24 cellular contexts compared by ENCODE assay signal in the genomic region with DNA sequence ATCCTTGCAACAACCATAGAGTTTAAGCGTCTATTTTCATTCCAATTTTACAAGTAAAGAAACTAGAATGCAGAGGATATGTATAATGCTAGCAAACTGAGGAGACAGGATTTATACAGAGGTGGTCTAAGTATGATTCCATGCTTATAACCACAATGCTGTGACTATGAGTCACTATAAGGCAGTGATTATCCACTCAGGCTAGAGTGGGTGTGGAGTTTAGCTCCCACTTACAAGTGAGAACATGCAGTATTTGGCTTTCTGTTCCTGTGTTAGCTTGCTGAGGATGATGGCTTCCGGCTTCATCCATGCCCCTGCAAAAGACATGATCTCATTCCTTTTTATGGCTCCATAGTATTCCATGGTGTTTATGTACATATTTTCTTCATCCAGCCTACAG. TPM values are rescaled to one million over a fixed set of nuclear protein-coding genes. Genes with fewer than 3 reads are reported as not detected.
A peak's percentile ranks its signal among the peaks of the same experiment; 100 is the strongest.
DNase-seq lines count a peak whose midpoint lies in the region; FAIRE-seq and TF ChIP-seq lines count a peak whose summit lies in the region.
"Had no signal": no experiment of that assay in that cellular context is flagged by ENCODE, and none has a peak within 500 bp of the region (broad histone marks: within the 10 kb centered on the region; RNA-seq: fewer than 3 reads in every experiment).

No MANE protein-coding gene starts in this region.

- H3K4me2 ChIP-seq in GM23248 (ENCODE audit: unreplicated experiment), result no peak overlapping the region
- no peak overlapping the region for H3K4me2 ChIP-seq in endothelial cell of umbilical vein (ENCODE audit: insufficient read depth, low read length)
- H3K4me2 ChIP-seq: neural progenitor cell had no signal

- no peak overlapping the region for H3K27ac ChIP-seq in GM23248
- no peak overlapping the region for H3K27ac ChIP-seq in SJSA1
- no peak overlapping the region for H3K27ac ChIP-seq in endothelial cell of umbilical vein (ENCODE audit: insufficient read depth, low read depth, low read length)
- H3K27ac ChIP-seq: neural progenitor cell, pancreas, Peyer's patch, upper lobe of left lung had no signal

- FAIRE-seq in endothelial cell of umbilical vein (lab: Jason Lieb, UNC), result peak; percentile 83
- FAIRE-seq: pancreas, small intestine had no signal

- POLR2A ChIA-PET in endothelial cell of umbilical vein (lab: Charles Lee), result no interaction called here

- 92 to 96% methylated on average over 2 of the region's 2 CpGs for WGBS in GM23248 (ENCODE audit: low coverage in 1 of 2, low lambda C conversion rate in 2 of 2, missing lambda C conversion rate in 2 of 2), 2 experiments

- H4K20me1 ChIP-seq in GM23248 (ENCODE audit: insufficient read depth) (no peaks in the 10 kb centered on the region), endothelial cell of umbilical vein (replicated peaks; ENCODE audit: control insufficient read depth, extremely low read depth, insufficient read depth, low read length) (no peaks in the 10 kb centered on the region)

- H3K9ac ChIP-seq in GM23248 (no peak overlapping the region), endothelial cell of umbilical vein (replicated peaks; ENCODE audit: extremely low read depth, insufficient read depth, low read length) (no peak overlapping the region)
- H3K9ac ChIP-seq: neural progenitor cell had no signal

- intact Hi-C loops in endothelial cell of umbilical vein (cut with micrococcal nuclease), result no loop called here

- TF ChIP-seq CTCF in endothelial cell of umbilical vein (IDR thresholded peaks at IDR 0.05; ENCODE audit: extremely low read depth in 1 of 2, insufficient read depth in 1 of 2, low read depth in 1 of 2, low read length in 2 of 2), result no peak

- BruUV-seq in endothelial cell of umbilical vein (replicated peaks; lab: Mats Ljungman, UMichigan), result no TSS peak

- H3K4me3 ChIP-seq in GM23248 (no peak overlapping the region), SJSA1 (no peak overlapping the region), endothelial cell of umbilical vein (replicated peaks in 1 of 3; ENCODE audit: insufficient read depth in 1 of 3, low read depth in 1 of 3, low read length in 3 of 3) (no peak overlapping the region)
- H3K4me3 ChIP-seq: neural progenitor cell, pancreas, Peyer's patch, upper lobe of left lung had no signal

- H2AFZ ChIP-seq in GM23248 (no peak overlapping the region), endothelial cell of umbilical vein (ENCODE audit: low read depth, low read length) (no peak overlapping the region)
- H2AFZ ChIP-seq: neural progenitor cell had no signal

- H3K79me2 ChIP-seq in GM23248 (ENCODE audit: insufficient read depth) (no peaks in the 10 kb centered on the region), endothelial cell of umbilical vein (ENCODE audit: control insufficient read depth, insufficient read depth, low read length) (no peaks in the 10 kb centered on the region)

- peaks cover 41% of the 10 kb centered on the region for H3F3A ChIP-seq in GM23248 (ENCODE audit: insufficient read depth)

- H3K9me3 ChIP-seq in GM23248 (ENCODE audit: low read depth), result no peaks in the 10 kb centered on the region
- H3K9me3 ChIP-seq in SJSA1 (replicated peaks), result no peaks in the 10 kb centered on the region
- no peaks in the 10 kb centered on the region for H3K9me3 ChIP-seq in endothelial cell of umbilical vein (replicated peaks; ENCODE audit: control insufficient read depth, insufficient read depth, low read length)
- H3K9me3 ChIP-seq: pancreas, Peyer's patch, upper lobe of left lung had no signal

- CTCF ChIA-PET in endothelial cell of umbilical vein (lab: Charles Lee), result no interaction called here

- dilution Hi-C loops in endothelial cell of umbilical vein (cut with MboI; ENCODE audit: extremely low pct_ligation_motif_present, low sequenced_read_pairs), result no loop called here

- H3K4me1 ChIP-seq in GM23248 (ENCODE audit: insufficient read depth) (peaks cover 56% of the 10 kb centered on the region), SJSA1 (replicated peaks) (peaks cover 38% of the 10 kb centered on the region), endothelial cell of umbilical vein (ENCODE audit: control insufficient read depth, extremely low read depth, insufficient read depth, low read length) (no peaks in the 10 kb centered on the region)
- H3K4me1 ChIP-seq: neural progenitor cell, pancreas, Peyer's patch, upper lobe of left lung had no signal

- in situ Hi-C loops in GM23248 (cut with MboI), result no loop called here

- peak; percentile 51 for DNase-seq in GM23248
- peak; percentile 20 to 31 for DNase-seq in SJSA1 (ENCODE audit: low read depth in 1 of 2, low spot score in 2 of 2)
- DNase-seq in endothelial cell of umbilical vein (ENCODE audit: low read depth, low spot score), result no peak
- peak; percentile 5 for DNase-seq in kidney tubule cell (ENCODE audit: low spot score)
- no peak for DNase-seq in HuH-7.5 (ENCODE audit: low spot score)
- no peak for DNase-seq in activated CD4-positive, alpha-beta T cell treated with anti-CD3 and anti-CD28 coated beads for 1 hour
- DNase-seq in KG1 (lab: John Stamatoyannopoulos, UW), result no peak
- DNase-seq: activated CD4-positive, alpha-beta T cell treated with anti-CD3 and anti-CD28 coated beads, Interleukin-2, amount 50 U/mL, for 1 hour; activated effector memory CD4-positive, alpha-beta T cell treated with Interleukin-2 at 50 U/mL for 16 hours; activated T-cell treated with anti-CD3 and anti-CD28 coated beads, Interleukin-2, amount 50 U/mL, for 1 hour; Calu3; DMS79; GOT3; islet precursor cell; NCI-H1694; NCI-H446; NCI-H774; pancreas; Peyer's patch; small intestine; stimulated activated naive B cell treated with anti-CD40 and anti-IgM and Interleukin-4, amounts not matched to agents 10 μg/mL and 1 μg/mL and 100 μg/mL, for 72 hours; substantia nigra; upper lobe of left lung had no signal

- H3K27me3 ChIP-seq in GM23248 (replicated peaks; ENCODE audit: insufficient read depth), result no peaks in the 10 kb centered on the region
- no peaks in the 10 kb centered on the region for H3K27me3 ChIP-seq in SJSA1 (replicated peaks)
- H3K27me3 ChIP-seq in endothelial cell of umbilical vein (ENCODE audit: control insufficient read depth in 2 of 2, insufficient read depth in 2 of 2, low read length in 2 of 2), result no peaks in the 10 kb centered on the region
- H3K27me3 ChIP-seq: neural progenitor cell, Peyer's patch, upper lobe of left lung had no signal

- H3K9me1 ChIP-seq in endothelial cell of umbilical vein (replicated peaks; ENCODE audit: control insufficient read depth, extremely low read depth, insufficient read depth, low read length), result no peaks in the 10 kb centered on the region

- no peaks in the 10 kb centered on the region for H3K36me3 ChIP-seq in GM23248 (ENCODE audit: low read depth)
- no peaks in the 10 kb centered on the region for H3K36me3 ChIP-seq in SJSA1
- H3K36me3 ChIP-seq in endothelial cell of umbilical vein (ENCODE audit: control insufficient read depth in 2 of 2, extremely low read depth in 1 of 2, insufficient read depth in 2 of 2, low read length in 2 of 2), result no peaks in the 10 kb centered on the region
- H3K36me3 ChIP-seq: neural progenitor cell, pancreas, Peyer's patch, upper lobe of left lung had no signal

- TF ChIP-seq POLR2A in endothelial cell of umbilical vein (IDR thresholded peaks at IDR 0.05; ENCODE audit: low read depth, low read length), result no peak

- no peaks in the 10 kb centered on the region for H3K9me2 ChIP-seq in GM23248 (ENCODE audit: insufficient read depth)

TF ChIP-seq in endothelial cell of umbilical vein, 7 proteins besides CTCF, POLR2A, EP300 and RAD21:
- no peak for TF ChIP-seq MYC (IDR thresholded peaks at IDR 0.05; ENCODE audit: low read depth, low read length)
- no peak for TF ChIP-seq FOS (IDR thresholded peaks at IDR 0.05; ENCODE audit: borderline replicate concordance, insufficient read depth, low read length)
- no peak for TF ChIP-seq JUN (IDR thresholded peaks at IDR 0.05; ENCODE audit: borderline replicate concordance, insufficient read depth, insufficient read length, low read depth)
- no peak for TF ChIP-seq EZH2 (IDR thresholded peaks at IDR 0.05; ENCODE audit: borderline replicate concordance, low read depth, low read length, severe bottlenecking)
- TF ChIP-seq GATA2 (IDR thresholded peaks at IDR 0.05; ENCODE audit: insufficient read depth, insufficient read length, low read depth, low read length), result no peak
- TF ChIP-seq POLR2AphosphoS5 (IDR thresholded peaks at IDR 0.05; ENCODE audit: insufficient read depth, low read depth, low read length), result no peak
- TF ChIP-seq, protein P1, sequence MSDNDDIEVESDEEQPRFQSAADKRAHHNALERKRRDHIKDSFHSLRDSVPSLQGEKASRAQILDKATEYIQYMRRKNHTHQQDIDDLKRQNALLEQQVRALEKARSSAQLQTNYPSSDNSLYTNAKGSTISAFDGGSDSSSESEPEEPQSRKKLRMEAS (IDR thresholded peaks at IDR 0.05; ENCODE audit: insufficient read depth, insufficient read length), result no peak

RNA-seq across cellular contexts. Expression of gene EDA2R, which starts 41.6 kb away (rescaled TPM):
- total RNA-seq in GM23248 (2014; rRNA removed; shearing (Covaris generic)), result 14.3 and 17.6 TPM in 2 replicates
- polyA plus RNA-seq in GM23248 (2016; fragmentation: Nextera tagmentation; extraction: Ambion mirVana) (13.4 and 14.5 TPM in 2 replicates), endothelial cell of umbilical vein (1.5 and 1.9 TPM in 2 replicates)
- total RNA-seq in SJSA1 (2014; rRNA removed; shearing (Covaris generic)), result 2.1 and 6.6 TPM in 2 replicates
- 0.39 and 1.9 TPM in 2 replicates for total RNA-seq in endothelial cell of umbilical vein
- 0.93 and 1.1 TPM in 2 replicates for polyA plus RNA-seq in endothelial cell of umbilical vein (2011; cell fraction: cytosol; rRNA removed)
- 8.9 and 10.4 TPM in 2 replicates for polyA plus RNA-seq in endothelial cell of umbilical vein (2011; cell fraction: nucleus; rRNA removed)
- polyA plus RNA-seq in endothelial cell of umbilical vein (2012), result 9.9 and 10.1 TPM in 2 replicates
- 4.1 and 4.4 TPM in 2 replicates for polyA minus RNA-seq in endothelial cell of umbilical vein
- not detected for polyA minus RNA-seq in endothelial cell of umbilical vein (2011; cell fraction: cytosol; rRNA and poly(A)+ RNA removed)
- 2.9 and 5.0 TPM in 2 replicates for polyA minus RNA-seq in endothelial cell of umbilical vein (2011; cell fraction: nucleus; rRNA and poly(A)+ RNA removed)
- total RNA-seq: Calu3 had no signal

Comparison
In these comparisons a context has a peak if more than half of its experiments do, and no peak if none do; other contexts are left out.
1. DNase-seq: peak in GM23248 (single experiment), SJSA1 (2 of 2) and kidney tubule cell (single experiment); none in endothelial cell of umbilical vein (single experiment), HuH-7.5 (single experiment), activated CD4-positive, alpha-beta T cell treated with anti-CD3 and anti-CD28 coated beads for 1 hour (single experiment) and KG1 (single experiment).